Comparison of ENCODE assay signal across 8 cellular contexts in the genomic region with DNA sequence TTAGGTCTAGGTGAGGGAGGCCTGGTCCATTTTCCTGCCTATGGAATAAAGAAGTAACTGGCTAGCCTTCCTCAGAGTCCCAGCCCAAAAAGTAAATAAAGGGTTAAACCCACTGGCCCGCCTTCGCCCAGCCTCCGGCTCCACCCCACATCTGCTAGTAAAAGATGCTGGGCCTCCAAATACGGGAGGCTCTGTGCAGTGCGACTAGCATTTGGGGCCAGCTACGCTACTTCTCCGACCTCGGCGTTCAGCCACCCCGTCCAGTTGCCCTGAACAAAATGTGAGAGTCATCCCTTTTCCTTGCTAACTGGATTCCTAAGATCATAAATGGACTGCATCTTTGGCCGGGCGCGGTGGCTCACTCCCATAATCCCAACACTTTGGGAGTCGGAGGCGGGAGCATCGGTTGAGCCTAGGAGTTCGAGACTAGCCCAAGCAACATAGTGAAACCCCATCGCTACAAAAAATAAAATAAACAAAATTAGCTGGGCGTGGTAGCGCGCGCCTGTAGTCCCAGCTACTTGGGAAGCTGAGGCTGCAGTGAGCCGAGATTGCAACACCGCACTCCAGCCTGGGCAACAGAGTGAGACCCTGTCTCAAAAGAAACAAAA. TPM values are rescaled to one million over a fixed set of nuclear protein-coding genes. Genes with fewer than 3 reads are reported as not detected.
DNase-seq lines count a peak whose midpoint lies in the region; TF ChIP-seq lines count a peak whose summit lies in the region.

No MANE protein-coding gene starts in this region.

- no peak overlapping the region for H3K4me3 ChIP-seq in lower leg skin (ENCODE audit: low read depth, poor library complexity, severe bottlenecking)
- H3K4me3 ChIP-seq in MG63 = no peak overlapping the region

- no peak for TF ChIP-seq CTCF in lower leg skin (IDR thresholded peaks at IDR 0.05)

- intact Hi-C loops in lower leg skin (cut with DNase I; ENCODE audit: low total_unique reads) = no loop called here

- DNase-seq in DMS 273 (lab: John Stamatoyannopoulos, UW; ENCODE audit: unreplicated experiment) (peak; percentile 92), NCI-H2171 (lab: John Stamatoyannopoulos, UW) (peak; percentile 77), ecto neural progenitor cell (ENCODE audit: low spot score) (peak; percentile 85), lower leg skin (ENCODE audit: low spot score in 2 of 2) (peak; percentile 59 to 93), DMS53 (lab: John Stamatoyannopoulos, UW) (no peak), MG63 (no peak)
- peak; percentile 47 to 64 for DNase-seq in activated CD4-positive, alpha-beta T cell treated with anti-CD3 and anti-CD28 coated beads, Interleukin-2, amount 50 U/mL, for 48 hours
- DNase-seq in stimulated activated CD4-positive, alpha-beta T cell treated with anti-CD3 and anti-CD28 coated beads, TNF-alpha, amount 100 ng/mL, for 4 hours (ENCODE audit: low read depth in 3 of 3) = peak in 2 of 3 experiments; percentile 26 to 31

- 26 to 27% methylated on average over 24 of the region's 24 CpGs for WGBS in lower leg skin, 2 donors

- no peak for TF ChIP-seq POLR2A in lower leg skin (IDR thresholded peaks at IDR 0.05)

- no peaks in the 10 kb centered on the region for H3K9me3 ChIP-seq in MG63

- no peaks in the 10 kb centered on the region for H3K36me3 ChIP-seq in MG63

- peaks cover 19% of the 10 kb centered on the region for H3K27me3 ChIP-seq in MG63

RNA-seq across cellular contexts. Expression of gene MPP2, which starts 0.9 kb away (rescaled TPM):
- 10 to 100 TPM in 1 of 4 donors, 1 to 10 TPM in 2, under 1 TPM in 1; 0.42 to 10.7 (median 3.7) TPM for total RNA-seq in lower leg skin
- total RNA-seq in MG63 (2014; rRNA removed; shearing (Covaris generic); ENCODE audit: low replicate concordance) = 1.0 and 3.7 TPM in 2 replicates

RNA-seq across cellular contexts. Expression of gene PPY, which starts 34.1 kb away (rescaled TPM):
- total RNA-seq in lower leg skin = not detected
- not detected in 2 replicates for total RNA-seq in MG63 (2014; rRNA removed; shearing (Covaris generic); ENCODE audit: low replicate concordance)

RNA-seq across cellular contexts. Expression of gene PYY, which starts 45.5 kb away (rescaled TPM):
- not detected for total RNA-seq in lower leg skin
- total RNA-seq in MG63 (2014; rRNA removed; shearing (Covaris generic); ENCODE audit: low replicate concordance) = not detected in 2 replicates

Comparison
In these comparisons a context has a peak if more than half of its experiments do, and no peak if none do; other contexts are left out.
1. DNase-seq: peak in DMS 273 (single experiment), NCI-H2171 (single experiment), activated CD4-positive, alpha-beta T cell treated with anti-CD3 and anti-CD28 coated beads, Interleukin-2, amount 50 U/mL, for 48 hours (2 of 2), ecto neural progenitor cell (single experiment), lower leg skin (2 of 2) and stimulated activated CD4-positive, alpha-beta T cell treated with anti-CD3 and anti-CD28 coated beads, TNF-alpha, amount 100 ng/mL, for 4 hours (2 of 3); none in DMS53 (single experiment) and MG63 (single experiment).